In the genomic region with DNA sequence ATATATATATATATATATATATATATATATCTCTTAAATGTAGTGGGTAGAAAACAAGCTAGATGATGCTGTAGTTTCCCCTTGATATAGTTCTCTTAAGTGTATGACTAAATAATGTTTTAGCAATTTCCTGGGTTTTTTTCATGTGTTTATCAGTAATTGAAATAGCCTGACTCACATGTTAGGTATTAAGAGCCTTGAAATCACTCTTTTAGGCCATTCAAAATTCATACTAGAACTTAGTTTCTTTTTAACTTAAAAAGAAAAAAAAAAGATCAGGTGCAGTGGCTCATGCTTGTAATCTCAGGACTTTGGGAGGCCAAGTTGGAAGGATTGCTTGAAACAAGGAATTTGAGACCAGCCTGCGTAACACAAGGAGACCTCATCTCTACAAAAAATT, we compare ENCODE assay signal across 22 cellular contexts. TPM values are rescaled to one million over a fixed set of nuclear protein-coding genes. Genes with fewer than 3 reads are reported as not detected.
DNase-seq lines count a peak whose midpoint lies in the region; ATAC-seq, FAIRE-seq and TF ChIP-seq lines count a peak whose summit lies in the region.
"Had no signal": no experiment of that assay in that cellular context is flagged by ENCODE, and none has a peak within 500 bp of the region (broad histone marks: within the 10 kb centered on the region; RNA-seq: fewer than 3 reads in every experiment).

No MANE protein-coding gene starts in this region.

- no peaks in the 10 kb centered on the region for H3K79me2 ChIP-seq in endothelial cell of umbilical vein (ENCODE audit: control insufficient read depth, insufficient read depth, low read length)
- H3K79me2 ChIP-seq in smooth muscle cell (ENCODE audit: low read depth), result peaks cover 18% of the 10 kb centered on the region

- no peaks in the 10 kb centered on the region for H3F3A ChIP-seq in smooth muscle cell (ENCODE audit: low read depth)

- no peaks in the 10 kb centered on the region for H3K27me3 Mint-ChIP-seq in effector memory CD8-positive, alpha-beta T cell
- H3K27me3 Mint-ChIP-seq: stimulated activated naive CD8-positive, alpha-beta T cell treated with anti-CD3 and anti-CD28 coated beads, Interleukin-15, amount 100 ng/mL, for 72 hours had no signal

- no peak overlapping the region for H3K9ac ChIP-seq in endothelial cell of umbilical vein (replicated peaks; ENCODE audit: extremely low read depth, insufficient read depth, low read length)
- no peak overlapping the region for H3K9ac ChIP-seq in smooth muscle cell (ENCODE audit: low read depth)

- peak; percentile 27 for ATAC-seq in lung (ENCODE audit: insufficient read depth, low FRiP score)
- no peak for ATAC-seq in effector memory CD8-positive, alpha-beta T cell (replicated peaks)
- ATAC-seq: Panc1; stimulated activated naive CD8-positive, alpha-beta T cell treated with anti-CD3 and anti-CD28 coated beads, Interleukin-15, amount 100 ng/mL, for 72 hours had no signal

- H3K9me1 ChIP-seq in endothelial cell of umbilical vein (replicated peaks; ENCODE audit: control insufficient read depth, extremely low read depth, insufficient read depth, low read length), result no peaks in the 10 kb centered on the region

- intact Hi-C loops in endothelial cell of umbilical vein (cut with micrococcal nuclease), result no loop called here

- H3K36me3 ChIP-seq in endothelial cell of umbilical vein (ENCODE audit: control insufficient read depth in 2 of 2, extremely low read depth in 1 of 2, insufficient read depth in 2 of 2, low read length in 2 of 2) (peaks cover 2 to 6% of the 10 kb centered on the region in 2 experiments), lung (ENCODE audit: control insufficient read depth in 2 of 2, insufficient read depth in 2 of 2, low read length in 2 of 2) (peaks cover 6 to 26% of the 10 kb centered on the region in 2 donors), smooth muscle cell (ENCODE audit: low read depth) (peaks cover 19% of the 10 kb centered on the region)

- DNase-seq in AG10803 (ENCODE audit: low read depth), result peak; percentile 46
- peak; percentile 66 for DNase-seq in M059J (ENCODE audit: low read depth)
- peak; percentile 29 for DNase-seq in endothelial cell of umbilical vein (ENCODE audit: low read depth, low spot score)
- DNase-seq in lung (ENCODE audit: low spot score), result no peak
- DNase-seq in SK-N-DZ (ENCODE audit: low spot score), result no peak
- DNase-seq in effector memory CD8-positive, alpha-beta T cell, result no peak
- no peak for DNase-seq in GM13976 (ENCODE audit: low spot score)
- no peak for DNase-seq in smooth muscle cell (lab: John Stamatoyannopoulos, UW; ENCODE audit: unreplicated experiment)
- DNase-seq: activated CD4-positive, alpha-beta T cell treated with anti-CD3 and anti-CD28 coated beads for 48 hours; activated effector memory CD4-positive, alpha-beta T cell treated with Interleukin-2 at 50 U/mL for 16 hours; adrenal gland; AML-193; cerebellar nuclear complex; Kasumi-1; NCI-H1417 treated with DMSO at 0.1 percent for 48 hours; NCI-H82; stimulated activated CD4-positive, alpha-beta T cell treated with anti-CD3 and anti-CD28 coated beads, Interleukin-2, amount 100 ng/mL, for 24 hours; stimulated activated naive CD8-positive, alpha-beta T cell treated with anti-CD3 and anti-CD28 coated beads, Interleukin-15, amount 100 ng/mL, for 72 hours; upper lobe of left lung had no signal

- H3K4me1 Mint-ChIP-seq in effector memory CD8-positive, alpha-beta T cell (ENCODE audit: low read depth in 2 of 2), result no peaks in the 10 kb centered on the region
- H3K4me1 Mint-ChIP-seq: stimulated activated naive CD8-positive, alpha-beta T cell treated with anti-CD3 and anti-CD28 coated beads, Interleukin-15, amount 100 ng/mL, for 72 hours had no signal

- TF ChIP-seq CTCF in AG10803 (conservative IDR thresholded peaks at IDR 0.05; ENCODE audit: low read length), result no peak
- no peak for TF ChIP-seq CTCF in endothelial cell of umbilical vein (IDR thresholded peaks at IDR 0.05; ENCODE audit: extremely low read depth in 1 of 2, insufficient read depth in 1 of 2, low read depth in 1 of 2, low read length in 2 of 2)
- no peak for TF ChIP-seq CTCF in lung (IDR thresholded peaks at IDR 0.05; ENCODE audit: control extremely low read depth, extremely low read depth)
- TF ChIP-seq CTCF in GM13976 (IDR thresholded peaks at IDR 0.05; ENCODE audit: borderline replicate concordance, control extremely low read depth, extremely low read depth, insufficient read depth, missing control alignments), result no peak
- TF ChIP-seq CTCF in smooth muscle cell (IDR thresholded peaks at IDR 0.05; ENCODE audit: borderline replicate concordance, insufficient read depth, poor library complexity, severe bottlenecking), result no peak

- no peaks in the 10 kb centered on the region for H3K27me3 ChIP-seq in endothelial cell of umbilical vein (ENCODE audit: control insufficient read depth in 2 of 2, insufficient read depth in 2 of 2, low read length in 2 of 2)
- H3K27me3 ChIP-seq in lung (ENCODE audit: control insufficient read depth, insufficient read depth), result no peaks in the 10 kb centered on the region
- H3K27me3 ChIP-seq in smooth muscle cell (ENCODE audit: low read depth), result no peaks in the 10 kb centered on the region
- H3K27me3 ChIP-seq: adrenal gland, upper lobe of left lung had no signal

- no TSS peak for BruUV-seq in endothelial cell of umbilical vein (replicated peaks; lab: Mats Ljungman, UMichigan)

- CTCF ChIA-PET in endothelial cell of umbilical vein (lab: Charles Lee), result interaction anchor here (0.7 to 3.0 kb wide), 11 partner anchors 8 to 152 kb away, joined by 3 to 19 read pairs (median 4); no protein-coding TSS in a partner anchor

- peaks cover 62% of the 10 kb centered on the region for H3K36me3 Mint-ChIP-seq in effector memory CD8-positive, alpha-beta T cell (ENCODE audit: insufficient read depth)

- H2AFZ ChIP-seq in endothelial cell of umbilical vein (ENCODE audit: low read depth, low read length) (no peak overlapping the region), smooth muscle cell (ENCODE audit: low read depth) (no peak overlapping the region)

- WGBS in lung, 2 donors, result 88 to 93% methylated on average over 1 of the region's 1 CpG
- 96% methylated on average over 1 of the region's 1 CpG for WGBS in smooth muscle cell (ENCODE audit: low lambda C conversion rate)

- H3K4me3 ChIP-seq in AG10803 (ENCODE audit: low read length) (no peak overlapping the region), endothelial cell of umbilical vein (replicated peaks in 1 of 3; ENCODE audit: insufficient read depth in 1 of 3, low read depth in 1 of 3, low read length in 3 of 3) (no peak overlapping the region), lung (no peak overlapping the region), smooth muscle cell (no peak overlapping the region)
- H3K4me3 ChIP-seq: adrenal gland, upper lobe of left lung had no signal

- peak overlapping the region; percentile 8 for H3K27ac ChIP-seq in endothelial cell of umbilical vein (ENCODE audit: insufficient read depth, low read depth, low read length)
- H3K27ac ChIP-seq in lung (ENCODE audit: low read depth in 1 of 2, low read length in 1 of 2), result no peak overlapping the region
- H3K27ac ChIP-seq in smooth muscle cell (ENCODE audit: low read depth), result no peak overlapping the region
- H3K27ac ChIP-seq: upper lobe of left lung had no signal

- no peak overlapping the region for H3K4me3 Mint-ChIP-seq in effector memory CD8-positive, alpha-beta T cell
- H3K4me3 Mint-ChIP-seq: stimulated activated naive CD8-positive, alpha-beta T cell treated with anti-CD3 and anti-CD28 coated beads, Interleukin-15, amount 100 ng/mL, for 72 hours had no signal

- H4K20me1 ChIP-seq in endothelial cell of umbilical vein (replicated peaks; ENCODE audit: control insufficient read depth, extremely low read depth, insufficient read depth, low read length) (no peaks in the 10 kb centered on the region), smooth muscle cell (ENCODE audit: low read depth) (peaks cover 21% of the 10 kb centered on the region)

- in situ Hi-C loops in GM13976 (cut with MboI; ENCODE audit: low sequenced_read_pairs, unreplicated experiment), result no loop called here

- no peak overlapping the region for H3K4me2 ChIP-seq in endothelial cell of umbilical vein (ENCODE audit: insufficient read depth, low read length)
- H3K4me2 ChIP-seq in smooth muscle cell, result no peak overlapping the region

- H3K4me1 ChIP-seq in endothelial cell of umbilical vein (ENCODE audit: control insufficient read depth, extremely low read depth, insufficient read depth, low read length), result peaks cover 5% of the 10 kb centered on the region
- no peaks in the 10 kb centered on the region for H3K4me1 ChIP-seq in lung (ENCODE audit: control insufficient read depth in 2 of 2, insufficient read depth in 2 of 2, low read length in 2 of 2)
- no peaks in the 10 kb centered on the region for H3K4me1 ChIP-seq in smooth muscle cell (ENCODE audit: low read depth)

- H3K9me3 ChIP-seq in endothelial cell of umbilical vein (replicated peaks; ENCODE audit: control insufficient read depth, insufficient read depth, low read length), result no peaks in the 10 kb centered on the region
- no peaks in the 10 kb centered on the region for H3K9me3 ChIP-seq in lung (ENCODE audit: control insufficient read depth in 2 of 2, insufficient read depth in 1 of 2, low read length in 1 of 2)
- no peaks in the 10 kb centered on the region for H3K9me3 ChIP-seq in smooth muscle cell (replicated peaks; ENCODE audit: low read depth)
- H3K9me3 ChIP-seq: adrenal gland, upper lobe of left lung had no signal

- no peak for TF ChIP-seq POLR2A in endothelial cell of umbilical vein (IDR thresholded peaks at IDR 0.05; ENCODE audit: low read depth, low read length)

- POLR2A ChIA-PET in endothelial cell of umbilical vein (lab: Charles Lee), result interaction anchor here (0.5 kb wide), 1 partner anchor 76 kb away, joined by 4 read pairs; no protein-coding TSS in a partner anchor

- dilution Hi-C loops in endothelial cell of umbilical vein (cut with MboI; ENCODE audit: extremely low pct_ligation_motif_present, low sequenced_read_pairs), result no loop called here

- no peaks in the 10 kb centered on the region for H3K9me3 Mint-ChIP-seq in effector memory CD8-positive, alpha-beta T cell
- H3K9me3 Mint-ChIP-seq: stimulated activated naive CD8-positive, alpha-beta T cell treated with anti-CD3 and anti-CD28 coated beads, Interleukin-15, amount 100 ng/mL, for 72 hours had no signal

- H3K27ac Mint-ChIP-seq in effector memory CD8-positive, alpha-beta T cell, result no peak overlapping the region
- H3K27ac Mint-ChIP-seq: stimulated activated naive CD8-positive, alpha-beta T cell treated with anti-CD3 and anti-CD28 coated beads, Interleukin-15, amount 100 ng/mL, for 72 hours had no signal

- no peak for FAIRE-seq in endothelial cell of umbilical vein (lab: Jason Lieb, UNC)

RNA-seq across cellular contexts. Expression of gene NKX2-4, which starts 44.1 kb away (rescaled TPM):
- total RNA-seq in M059J (2014; rRNA removed; shearing (Covaris generic)), result 0.86 and 1.2 TPM in 2 replicates
- not detected in 2 replicates for total RNA-seq in endothelial cell of umbilical vein
- polyA plus RNA-seq in endothelial cell of umbilical vein, result not detected in 2 replicates
- not detected in 2 replicates for polyA plus RNA-seq in endothelial cell of umbilical vein (2011; cell fraction: cytosol; rRNA removed)
- polyA plus RNA-seq in endothelial cell of umbilical vein (2011; cell fraction: nucleus; rRNA removed), result not detected in 2 replicates
- not detected in 2 replicates for polyA plus RNA-seq in endothelial cell of umbilical vein (2012)
- not detected in 2 replicates for polyA minus RNA-seq in endothelial cell of umbilical vein
- polyA minus RNA-seq in endothelial cell of umbilical vein (2011; cell fraction: cytosol; rRNA and poly(A)+ RNA removed), result not detected
- polyA minus RNA-seq in endothelial cell of umbilical vein (2011; cell fraction: nucleus; rRNA and poly(A)+ RNA removed), result not detected in 2 replicates
- total RNA-seq in lung, result not detected
- not detected for polyA plus RNA-seq in lung
- polyA plus RNA-seq in SK-N-DZ (2014; cell fraction: cytosol; rRNA removed), result 5.4 and 5.5 TPM in 2 replicates
- 2.4 and 2.6 TPM in 2 replicates for polyA plus RNA-seq in SK-N-DZ (2014; cell fraction: nucleus; rRNA removed)
- total RNA-seq in smooth muscle cell, result not detected in 2 replicates
- not detected in 2 replicates for polyA plus RNA-seq in smooth muscle cell
- total RNA-seq: liver, osteocyte, upper lobe of left lung had no signal
- polyA plus RNA-seq: adrenal gland, liver had no signal

RNA-seq across cellular contexts. Expression of gene XRN2, which starts 50.1 kb away (rescaled TPM):
- total RNA-seq in M059J (2014; rRNA removed; shearing (Covaris generic)), result 122 and 175 TPM in 2 replicates
- total RNA-seq in endothelial cell of umbilical vein (62.5 and 66.6 TPM in 2 replicates), lung (10 to 100 TPM; 50.5 to 62.2 TPM), smooth muscle cell (83.7 and 90.2 TPM in 2 replicates)
- polyA plus RNA-seq in endothelial cell of umbilical vein (25.4 and 32.3 TPM in 2 replicates), lung (10 to 100 TPM; 12.6 to 56.7 TPM), smooth muscle cell (41.3 and 43.4 TPM in 2 replicates)
- polyA plus RNA-seq in endothelial cell of umbilical vein (2011; cell fraction: cytosol; rRNA removed), result 44.0 and 49.3 TPM in 2 replicates
- 60.5 and 68.3 TPM in 2 replicates for polyA plus RNA-seq in endothelial cell of umbilical vein (2011; cell fraction: nucleus; rRNA removed)
- 57.0 and 78.8 TPM in 2 replicates for polyA plus RNA-seq in endothelial cell of umbilical vein (2012)
- 38.2 and 39.4 TPM in 2 replicates for polyA minus RNA-seq in endothelial cell of umbilical vein
- 14.1 TPM for polyA minus RNA-seq in endothelial cell of umbilical vein (2011; cell fraction: cytosol; rRNA and poly(A)+ RNA removed)
- polyA minus RNA-seq in endothelial cell of umbilical vein (2011; cell fraction: nucleus; rRNA and poly(A)+ RNA removed), result 30.7 and 38.6 TPM in 2 replicates
- 175 and 187 TPM in 2 replicates for polyA plus RNA-seq in SK-N-DZ (2014; cell fraction: cytosol; rRNA removed)
- 147 and 152 TPM in 2 replicates for polyA plus RNA-seq in SK-N-DZ (2014; cell fraction: nucleus; rRNA removed)

Comparison
In these comparisons a context has a peak if more than half of its experiments do, and no peak if none do; other contexts are left out.
1. DNase-seq: peak in AG10803 (single experiment), M059J (single experiment) and endothelial cell of umbilical vein (single experiment); none in lung (single experiment), SK-N-DZ (single experiment), effector memory CD8-positive, alpha-beta T cell (0 of 3), GM13976 (single experiment) and smooth muscle cell (single experiment).